Comparison of ENCODE assay signal across 25 cellular contexts in genomic region chr2:157236404-157236803, GRCh38. TPM values are rescaled to one million over a fixed set of nuclear protein-coding genes. Genes with fewer than 3 reads are reported as not detected.
"Had no signal": no experiment of that assay in that cellular context is flagged by ENCODE, and none has a peak within 500 bp of the region (broad histone marks: within the 10 kb centered on the region; RNA-seq: fewer than 3 reads in every experiment).

No MANE protein-coding gene starts in this region.

- DNase-seq: activated CD4-positive, alpha-beta memory T cell treated with anti-CD3 and anti-CD28 coated beads for 36 hours; activated CD4-positive, alpha-beta T cell treated with anti-CD3 and anti-CD28 coated beads, Interleukin-2, amount 10 ng/mL, durations not matched to agents 7 days and 5 days; activated CD4-positive, CD25-positive, alpha-beta regulatory T cell; activated CD8-positive, alpha-beta memory T cell treated with anti-CD3 and anti-CD28 coated beads for 24 hours; activated gamma-delta T cell; activated naive CD4-positive, alpha-beta T cell treated with anti-CD3 and anti-CD28 coated beads for 36 hours; activated T-cell treated with anti-CD3 and anti-CD28 coated beads for 4 hours; activated T-cell treated with anti-CD3 and anti-CD28 coated beads, Interleukin-2, amount 50 U/mL, for 48 hours; brain microvascular endothelial cell; Karpas-422; NCI-H1048; NCI-H146; NCI-H187 treated with DMSO at 0.1 percent for 48 hours; NCI-H2081 treated with DMSO at 0.1 percent for 48 hours; NCI-H446 treated with DMSO at 0.1 percent for 48 hours; NCI-H524 treated with DMSO at 0.1 percent for 48 hours; NCI-H82; Right ventricle myocardium superior; SJCRH30; SK-N-SH; T-helper 1 cell had no signal

- H3K4me2 ChIP-seq: SK-N-SH had no signal

- H3K9me3 ChIP-seq: SJCRH30, SK-N-SH had no signal

- H3K36me3 ChIP-seq: brain microvascular endothelial cell, SJCRH30 had no signal

- H3K4me3 ChIP-seq: SJCRH30 had no signal

- H3K27ac ChIP-seq: brain microvascular endothelial cell, SJCRH30, VCaP had no signal

- H3K27me3 ChIP-seq: brain microvascular endothelial cell, SJCRH30 had no signal

- H3K9ac ChIP-seq: SK-N-SH had no signal

- ATAC-seq: activated T-helper 17 cell treated with anti-CD3 and anti-CD28 coated beads, Interleukin-2, amount 50 U/mL, for 72 hours had no signal

RNA-seq across cellular contexts. Expression of gene GALNT5, which starts 21.1 kb away (rescaled TPM):
- total RNA-seq: activated CD4-positive, alpha-beta memory T cell treated with anti-CD3 and anti-CD28 coated beads for 36 hours; activated CD4-positive, alpha-beta T cell treated with anti-CD3 and anti-CD28 coated beads, Interleukin-2, amount 10 ng/mL, durations not matched to agents 7 days and 5 days; activated naive CD4-positive, alpha-beta T cell treated with anti-CD3 and anti-CD28 coated beads for 36 hours; OCI-LY7; T-helper 2 cell treated with Interferon-gamma antibody and Interleukin-4, amounts not matched to agents 100 ng/mL and 5 ng/mL, for 36 hours had no signal
